In the genomic region with DNA sequence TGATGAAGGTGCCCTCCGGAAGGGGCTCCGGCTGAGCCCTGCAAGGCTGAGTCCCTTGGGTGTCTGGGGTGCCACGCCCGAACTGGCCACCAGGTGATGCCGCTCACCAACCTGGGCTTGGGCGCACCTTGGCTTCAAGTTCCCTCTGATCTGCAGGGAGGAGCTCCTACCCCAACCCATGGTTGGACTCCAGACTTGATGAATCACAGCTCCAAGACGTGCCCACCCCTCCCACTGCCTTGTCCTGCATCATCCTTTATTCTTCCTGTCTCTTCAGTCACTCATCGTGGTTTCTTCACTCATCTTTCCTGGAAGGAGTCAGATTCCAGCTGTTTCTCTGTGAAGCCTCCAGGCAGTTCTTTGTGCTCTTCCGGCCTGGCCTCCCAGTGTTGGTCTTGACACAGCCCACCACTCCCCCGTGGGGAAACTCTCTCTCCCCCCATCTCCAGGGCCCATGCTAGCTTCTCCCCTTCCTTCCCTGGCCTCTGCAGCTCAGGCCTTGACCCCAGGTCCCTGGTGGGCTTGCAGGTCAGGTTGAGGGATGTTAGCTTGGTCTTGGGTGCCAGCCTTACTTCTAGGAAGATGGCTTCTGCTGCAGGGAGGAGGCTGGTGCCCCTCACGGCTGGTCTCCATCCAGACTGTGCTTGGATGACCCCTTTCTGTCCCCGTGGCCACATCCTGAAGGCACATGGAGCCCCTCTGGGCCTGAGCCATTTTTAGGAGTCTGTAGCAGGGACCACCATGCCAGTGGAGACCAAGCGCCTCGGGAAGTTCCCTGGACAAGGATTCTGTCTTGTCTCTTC, we compare ENCODE assay signal across 1 cellular context.
TF ChIP-seq lines count a peak whose summit lies in the region.

No MANE protein-coding gene starts in this region.

TF ChIP-seq in HepG2, 621 proteins besides CTCF, POLR2A, EP300 and RAD21 (continued from another document and continues in another):
- TF ChIP-seq AHDC1 (CRISPR knock-in tag; IDR thresholded peaks at IDR 0.05; ENCODE audit: borderline replicate concordance) = no peak
- TF ChIP-seq ATF2 (CRISPR knock-in tag; IDR thresholded peaks at IDR 0.05) = no peak
- peak; percentile 87 for TF ChIP-seq STAG1 (CRISPR knock-in tag; IDR thresholded peaks at IDR 0.05)
- TF ChIP-seq ZNF362 (CRISPR knock-in tag; IDR thresholded peaks at IDR 0.05; ENCODE audit: borderline replicate concordance) = no peak
- TF ChIP-seq, protein P1, sequence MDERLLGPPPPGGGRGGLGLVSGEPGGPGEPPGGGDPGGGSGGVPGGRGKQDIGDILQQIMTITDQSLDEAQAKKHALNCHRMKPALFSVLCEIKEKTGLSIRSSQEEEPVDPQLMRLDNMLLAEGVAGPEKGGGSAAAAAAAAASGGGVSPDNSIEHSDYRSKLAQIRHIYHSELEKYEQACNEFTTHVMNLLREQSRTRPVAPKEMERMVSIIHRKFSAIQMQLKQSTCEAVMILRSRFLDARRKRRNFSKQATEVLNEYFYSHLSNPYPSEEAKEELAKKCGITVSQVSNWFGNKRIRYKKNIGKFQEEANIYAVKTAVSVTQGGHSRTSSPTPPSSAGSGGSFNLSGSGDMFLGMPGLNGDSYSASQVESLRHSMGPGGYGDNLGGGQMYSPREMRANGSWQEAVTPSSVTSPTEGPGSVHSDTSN (CRISPR knock-in tag; IDR thresholded peaks at IDR 0.05) = no peak
- TF ChIP-seq, protein P2, sequence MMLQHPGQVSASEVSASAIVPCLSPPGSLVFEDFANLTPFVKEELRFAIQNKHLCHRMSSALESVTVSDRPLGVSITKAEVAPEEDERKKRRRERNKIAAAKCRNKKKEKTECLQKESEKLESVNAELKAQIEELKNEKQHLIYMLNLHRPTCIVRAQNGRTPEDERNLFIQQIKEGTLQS (CRISPR knock-in tag; IDR thresholded peaks at IDR 0.05) = no peak
- TF ChIP-seq PRDM15 (CRISPR knock-in tag; IDR thresholded peaks at IDR 0.05) = no peak
- TF ChIP-seq ZNF34 (CRISPR knock-in tag; IDR thresholded peaks at IDR 0.05; ENCODE audit: borderline replicate concordance) = no peak
- TF ChIP-seq ZNF552 (CRISPR knock-in tag; IDR thresholded peaks at IDR 0.05; ENCODE audit: borderline replicate concordance) = no peak
- TF ChIP-seq CEBPB (IDR thresholded peaks at IDR 0.05; ENCODE audit: borderline replicate concordance, low read depth, low read length) = no peak
- no peak for TF ChIP-seq ZNF367 (CRISPR knock-in tag; IDR thresholded peaks at IDR 0.05; ENCODE audit: borderline replicate concordance)
- TF ChIP-seq GATAD2A (CRISPR knock-in tag; IDR thresholded peaks at IDR 0.05) = no peak
- TF ChIP-seq FOXP1 (IDR thresholded peaks at IDR 0.05) = no peak
- TF ChIP-seq FOXP1 (CRISPR knock-in tag; IDR thresholded peaks at IDR 0.05) = no peak
- TF ChIP-seq SMC3 (IDR thresholded peaks at IDR 0.05; ENCODE audit: low read length) = peak; percentile 23
- no peak for TF ChIP-seq ZNF629 (CRISPR knock-in tag; conservative IDR thresholded peaks at IDR 0.05)
- TF ChIP-seq, protein P3, sequence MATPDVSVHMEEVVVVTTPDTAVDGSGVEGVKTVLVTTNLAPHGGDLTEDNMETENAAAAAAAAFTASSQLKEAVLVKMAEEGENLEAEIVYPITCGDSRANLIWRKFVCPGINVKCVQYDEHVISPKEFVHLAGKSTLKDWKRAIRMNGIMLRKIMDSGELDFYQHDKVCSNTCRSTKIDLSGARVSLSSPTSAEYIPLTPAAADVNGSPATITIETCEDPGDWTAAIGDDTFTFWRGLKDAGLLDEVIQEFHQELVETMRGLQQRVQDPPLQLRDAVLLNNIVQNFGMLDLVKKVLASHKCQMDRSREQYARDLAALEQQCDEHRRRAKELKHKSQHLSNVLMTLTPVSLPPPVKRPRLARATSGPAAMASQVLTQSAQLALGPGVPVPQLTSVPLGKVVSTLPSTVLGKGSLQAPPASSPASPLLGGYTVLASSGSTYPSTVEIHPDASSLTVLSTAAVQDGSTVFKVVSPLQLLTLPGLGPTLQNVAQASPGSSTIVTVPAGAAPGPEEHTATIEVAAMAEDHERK (CRISPR knock-in tag; IDR thresholded peaks at IDR 0.05; ENCODE audit: low read depth) = no peak
- no peak for TF ChIP-seq SIX1 (CRISPR knock-in tag; IDR thresholded peaks at IDR 0.05; ENCODE audit: borderline replicate concordance)
- no peak for TF ChIP-seq CENPX (CRISPR knock-in tag; IDR thresholded peaks at IDR 0.05)
- TF ChIP-seq NR2F1 (CRISPR knock-in tag; IDR thresholded peaks at IDR 0.05) = no peak
- 0 out of 2 replicates have a peak, but pooled peaks have one; percentile 27 for TF ChIP-seq JUND (CRISPR knock-in tag; IDR thresholded peaks at IDR 0.05)
- no peak for TF ChIP-seq KIAA2018 (CRISPR knock-in tag; IDR thresholded peaks at IDR 0.05; ENCODE audit: borderline replicate concordance)
- TF ChIP-seq ZNF24 (IDR thresholded peaks at IDR 0.05) = no peak
- no peak for TF ChIP-seq MYNN (CRISPR knock-in tag; IDR thresholded peaks at IDR 0.05; ENCODE audit: low read depth)
- TF ChIP-seq ZNF773 (CRISPR knock-in tag; IDR thresholded peaks at IDR 0.05; ENCODE audit: borderline replicate concordance) = no peak
- no peak for TF ChIP-seq ZNF205 (CRISPR knock-in tag; IDR thresholded peaks at IDR 0.05)
- TF ChIP-seq TBX2 (CRISPR knock-in tag; IDR thresholded peaks at IDR 0.05; ENCODE audit: borderline replicate concordance) = no peak
- TF ChIP-seq ZNF329 (CRISPR knock-in tag; IDR thresholded peaks at IDR 0.05; ENCODE audit: low read depth) = no peak
- no peak for TF ChIP-seq CCAR2 (optimal IDR thresholded peaks at IDR 0.05; ENCODE audit: low read depth, low read length)
